ENCODE assay signal across 23 cellular contexts in genomic region chr1:153387001-153387400, GRCh38. TPM values are rescaled to one million over a fixed set of nuclear protein-coding genes. Genes with fewer than 3 reads are reported as not detected.
"Had no signal": no experiment of that assay in that cellular context is flagged by ENCODE, and none has a peak within 500 bp of the region (broad histone marks: within the 10 kb centered on the region; RNA-seq: fewer than 3 reads in every experiment).

No MANE protein-coding gene starts in this region.

- DNase-seq: activated CD4-positive, alpha-beta T cell treated with anti-CD3 and anti-CD28 coated beads for 4 hours; activated CD8-positive, alpha-beta memory T cell treated with anti-CD3 and anti-CD28 coated beads, Interleukin-2, amount 50 U/mL, for 48 hours; activated CD8-positive, alpha-beta T cell treated with anti-CD3 and anti-CD28 coated beads for 36 hours; activated naive CD8-positive, alpha-beta T cell treated with anti-CD3 and anti-CD28 coated beads for 36 hours; activated T-cell treated with anti-CD3 and anti-CD28 coated beads, Interleukin-2, amount 50 U/mL, for 72 hours; cortex of kidney; effector memory CD4-positive, alpha-beta T cell; kidney; ovary; stimulated activated CD4-positive, alpha-beta T cell treated with anti-CD3 and anti-CD28 coated beads, Interleukin-15, amount 100 ng/mL, for 24 hours; stimulated activated CD4-positive, alpha-beta T cell treated with anti-CD3 and anti-CD28 coated beads, Interleukin-4, amount 100 ng/mL, for 1 hour; stimulated activated naive B cell treated with anti-CD40 and anti-IgM and Interleukin-4, amounts not matched to agents 10 μg/mL and 1 μg/mL and 100 μg/mL, for 72 hours; T-helper 17 cell had no signal

- H3K4me1 ChIP-seq: tibial artery, vagina had no signal

- H3K27ac Mint-ChIP-seq: activated CD8-positive, alpha-beta T cell treated with anti-CD3 and anti-CD28 coated beads for 36 hours; activated naive CD8-positive, alpha-beta T cell treated with anti-CD3 and anti-CD28 coated beads for 36 hours; activated T-cell treated with anti-CD3 and anti-CD28 coated beads, Interleukin-2, amount 50 U/mL, for 72 hours; brain; stimulated activated naive B cell treated with anti-CD40 and anti-IgM and Interleukin-4, amounts not matched to agents 10 μg/mL and 1 μg/mL and 100 μg/mL, for 72 hours; T-helper 17 cell had no signal

- H3K4me3 ChIP-seq: hepatocyte, left ventricle myocardium inferior, ovary, tibial artery, vagina had no signal

- H3K4me1 Mint-ChIP-seq: activated naive CD8-positive, alpha-beta T cell treated with anti-CD3 and anti-CD28 coated beads for 36 hours; brain; central memory CD8-positive, alpha-beta T cell; neural crest cell had no signal

- ATAC-seq: activated CD8-positive, alpha-beta T cell treated with anti-CD3 and anti-CD28 coated beads for 36 hours had no signal

- H3K4me3 Mint-ChIP-seq: activated CD8-positive, alpha-beta T cell treated with anti-CD3 and anti-CD28 coated beads for 36 hours; activated naive CD8-positive, alpha-beta T cell treated with anti-CD3 and anti-CD28 coated beads for 36 hours; activated T-cell treated with anti-CD3 and anti-CD28 coated beads, Interleukin-2, amount 50 U/mL, for 72 hours; brain; central memory CD8-positive, alpha-beta T cell; neural crest cell; stimulated activated naive B cell treated with anti-CD40 and anti-IgM and Interleukin-4, amounts not matched to agents 10 μg/mL and 1 μg/mL and 100 μg/mL, for 72 hours; T-helper 17 cell had no signal

- H3K27ac ChIP-seq: hepatocyte, ovary, tibial artery, vagina had no signal

- H3K36me3 ChIP-seq: left ventricle myocardium inferior, ovary, tibial artery, vagina had no signal

- H3K27me3 ChIP-seq: hepatocyte, ovary, vagina had no signal

- H3K9me3 ChIP-seq: ovary, vagina had no signal

- H3K36me3 Mint-ChIP-seq: activated naive CD8-positive, alpha-beta T cell treated with anti-CD3 and anti-CD28 coated beads for 36 hours; brain; stimulated activated naive B cell treated with anti-CD40 and anti-IgM and Interleukin-4, amounts not matched to agents 10 μg/mL and 1 μg/mL and 100 μg/mL, for 72 hours had no signal

RNA-seq across cellular contexts. Expression of gene S100A8, which starts 3.9 kb away (rescaled TPM):
- total RNA-seq: activated CD8-positive, alpha-beta T cell treated with anti-CD3 and anti-CD28 coated beads for 36 hours; activated naive CD8-positive, alpha-beta T cell treated with anti-CD3 and anti-CD28 coated beads for 36 hours; activated T-cell treated with anti-CD3 and anti-CD28 coated beads, Interleukin-2, amount 50 U/mL, for 72 hours; neural crest cell; pulmonary artery endothelial cell had no signal

RNA-seq across cellular contexts. Expression of gene S100A12, which starts 11.6 kb away (rescaled TPM):
- total RNA-seq: activated CD8-positive, alpha-beta T cell treated with anti-CD3 and anti-CD28 coated beads for 36 hours; activated naive CD8-positive, alpha-beta T cell treated with anti-CD3 and anti-CD28 coated beads for 36 hours; activated T-cell treated with anti-CD3 and anti-CD28 coated beads, Interleukin-2, amount 50 U/mL, for 72 hours; hepatocyte; neural crest cell; pulmonary artery endothelial cell had no signal

RNA-seq across cellular contexts. Expression of gene S100A7A, which starts 29.3 kb away (rescaled TPM):
- total RNA-seq: activated CD8-positive, alpha-beta T cell treated with anti-CD3 and anti-CD28 coated beads for 36 hours; activated naive CD8-positive, alpha-beta T cell treated with anti-CD3 and anti-CD28 coated beads for 36 hours; activated T-cell treated with anti-CD3 and anti-CD28 coated beads, Interleukin-2, amount 50 U/mL, for 72 hours; hepatocyte; kidney; left ventricle myocardium inferior; mesenteric fat pad; neural crest cell; ovary; pulmonary artery endothelial cell; subcutaneous adipose tissue; T-helper 17 cell; vagina had no signal

RNA-seq across cellular contexts. Expression of gene S100A9, which starts 29.3 kb away (rescaled TPM):
- total RNA-seq: activated CD8-positive, alpha-beta T cell treated with anti-CD3 and anti-CD28 coated beads for 36 hours; activated naive CD8-positive, alpha-beta T cell treated with anti-CD3 and anti-CD28 coated beads for 36 hours; activated T-cell treated with anti-CD3 and anti-CD28 coated beads, Interleukin-2, amount 50 U/mL, for 72 hours; neural crest cell had no signal

RNA-seq across cellular contexts. Expression of gene PGLYRP4, which starts 38.4 kb away (rescaled TPM):
- total RNA-seq: activated CD8-positive, alpha-beta T cell treated with anti-CD3 and anti-CD28 coated beads for 36 hours; activated naive CD8-positive, alpha-beta T cell treated with anti-CD3 and anti-CD28 coated beads for 36 hours; hepatocyte; kidney; left ventricle myocardium inferior; mesenteric fat pad; neural crest cell; ovary; pulmonary artery endothelial cell; subcutaneous adipose tissue; T-helper 17 cell had no signal
